ENCODE assay signal across 8 cellular contexts in the genomic region with DNA sequence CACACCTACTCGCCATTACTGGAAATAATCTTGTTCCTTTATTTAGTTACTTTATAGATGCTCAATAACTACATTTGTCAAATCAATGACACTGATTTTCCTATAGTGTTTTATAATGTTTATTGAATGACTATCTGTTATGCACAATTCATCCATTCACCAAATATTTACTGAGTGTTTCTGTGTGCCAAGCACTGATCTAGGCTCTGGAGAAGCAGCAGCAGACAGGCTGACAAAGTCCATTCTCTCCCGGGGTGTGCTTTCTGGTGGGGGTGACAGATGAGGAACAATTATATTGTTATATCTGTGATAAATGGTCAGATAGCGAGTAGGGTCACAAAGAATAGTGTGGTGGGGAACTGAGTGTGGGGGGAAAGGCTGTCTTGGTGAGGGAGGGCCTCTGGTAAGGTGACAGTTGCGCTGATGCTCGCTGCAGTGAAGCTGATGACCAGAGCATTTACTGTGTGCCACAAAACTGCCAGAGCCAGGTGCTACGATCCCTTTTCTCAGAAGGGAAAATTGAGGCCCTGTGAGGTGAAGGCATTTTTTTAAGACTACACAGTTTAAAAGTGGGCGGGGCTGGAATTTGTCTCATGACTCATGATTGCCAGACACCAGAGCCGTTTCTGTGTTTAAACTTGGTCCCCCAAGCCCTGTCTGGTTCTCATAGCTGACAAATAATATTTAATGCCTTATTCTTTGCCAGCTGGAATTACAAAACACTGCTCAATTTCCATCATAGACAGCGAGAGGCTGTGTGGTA. TPM values are rescaled to one million over a fixed set of nuclear protein-coding genes. Genes with fewer than 3 reads are reported as not detected.
DNase-seq lines count a peak whose midpoint lies in the region; ATAC-seq and TF ChIP-seq lines count a peak whose summit lies in the region.

No MANE protein-coding gene starts in this region.

- no peaks in the 10 kb centered on the region for H3K9me3 Mint-ChIP-seq in CD8-positive, alpha-beta T cell
- no peaks in the 10 kb centered on the region for H3K9me3 Mint-ChIP-seq in activated naive CD4-positive, alpha-beta T cell treated with anti-CD3 and anti-CD28 coated beads, Interleukin-2, amount 50 U/mL, for 72 hours

- no peaks in the 10 kb centered on the region for H3K9me3 ChIP-seq in CD8-positive, alpha-beta T cell (ENCODE audit: low read length)
- no peaks in the 10 kb centered on the region for H3K9me3 ChIP-seq in right lobe of liver

- no peak for TF ChIP-seq POLR2A in right lobe of liver (IDR thresholded peaks at IDR 0.05)

- peaks cover 87% of the 10 kb centered on the region for H3K4me1 ChIP-seq in CD8-positive, alpha-beta T cell (ENCODE audit: insufficient read depth, low read length)
- H3K4me1 ChIP-seq in right lobe of liver: peaks cover 0 to 9% (median 3%) of the 10 kb centered on the region in 4 donors

- H3K4me1 Mint-ChIP-seq in CD8-positive, alpha-beta T cell (ENCODE audit: low read depth): peaks cover 90% of the 10 kb centered on the region

- peak overlapping the region; percentile 83 for H3K4me3 Mint-ChIP-seq in CD8-positive, alpha-beta T cell

- WGBS in right lobe of liver (ENCODE audit: insufficient coverage, low coverage, low lambda C conversion rate, missing lambda C conversion rate): 71% methylated on average over 8 of the region's 9 CpGs

- peak overlapping the region; percentile 72 for H3K27ac ChIP-seq in CD8-positive, alpha-beta T cell (ENCODE audit: low read depth, low read length)
- peak overlapping the region in 1 of 3 donors; percentile 14 for H3K27ac ChIP-seq in right lobe of liver

- CTCF ChIA-PET in CD8-positive, alpha-beta T cell (lab: Charles Lee): interaction anchor here (1.0 to 4.6 kb wide), 6 partner anchors 9 to 231 kb away, joined by 3 to 38 read pairs (median 10); no protein-coding TSS in a partner anchor

- H3K27ac Mint-ChIP-seq in CD8-positive, alpha-beta T cell: peak overlapping the region; percentile 99
- peak overlapping the region; percentile 92 to 98 for H3K27ac Mint-ChIP-seq in activated naive CD4-positive, alpha-beta T cell treated with anti-CD3 and anti-CD28 coated beads, Interleukin-2, amount 50 U/mL, for 72 hours

- peaks cover 40% of the 10 kb centered on the region for H3K36me3 Mint-ChIP-seq in CD8-positive, alpha-beta T cell
- H3K36me3 Mint-ChIP-seq in activated naive CD4-positive, alpha-beta T cell treated with anti-CD3 and anti-CD28 coated beads, Interleukin-2, amount 50 U/mL, for 72 hours: peaks cover 0 to 16% of the 10 kb centered on the region in 2 donors

- DNase-seq in CD8-positive, alpha-beta T cell: peak; percentile 34 to 84 (median 74)
- DNase-seq in RPMI8226: peak; percentile 72
- DNase-seq in activated naive CD4-positive, alpha-beta T cell treated with anti-CD3 and anti-CD28 coated beads, Interleukin-2, amount 50 U/mL, for 72 hours (ENCODE audit: low spot score in 2 of 2): peak in 1 of 2 donors; percentile 58
- peak in 2 of 3 donors; percentile 32 to 42 for DNase-seq in right lobe of liver
- peak; percentile 66 to 68 for DNase-seq in stimulated activated CD8-positive, alpha-beta memory T cell treated with anti-CD3 and anti-CD28 coated beads, Interleukin-7, amount 100 ng/mL, for 4 hours (ENCODE audit: low read depth in 2 of 2)

- intact Hi-C loops in CD8-positive, alpha-beta T cell (cut with DNase I, micrococcal nuclease): loop anchor here (2.0 to 5.0 kb wide), 2 partner anchors 21 to 37 kb away; no protein-coding TSS in a partner anchor
- intact Hi-C loops in right lobe of liver (cut with DNase I): no loop called here

- peak overlapping the region; percentile 40 for H3K4me3 ChIP-seq in CD8-positive, alpha-beta T cell (ENCODE audit: low read depth, low read length)
- no peak overlapping the region for H3K4me3 ChIP-seq in right lobe of liver

- H3K36me3 ChIP-seq in CD8-positive, alpha-beta T cell (ENCODE audit: insufficient read depth, low read length): no peaks in the 10 kb centered on the region
- H3K36me3 ChIP-seq in right lobe of liver: peaks cover 0 to 3% (median 0%) of the 10 kb centered on the region in 4 donors

- no peaks in the 10 kb centered on the region for H3K27me3 ChIP-seq in CD8-positive, alpha-beta T cell (ENCODE audit: insufficient read depth, low read length)
- H3K27me3 ChIP-seq in right lobe of liver: no peaks in the 10 kb centered on the region

- no peak for TF ChIP-seq CTCF in CD8-positive, alpha-beta T cell (IDR thresholded peaks at IDR 0.05)
- no peak for TF ChIP-seq CTCF in right lobe of liver (IDR thresholded peaks at IDR 0.05)

- POLR2A ChIA-PET in CD8-positive, alpha-beta T cell (lab: Charles Lee): interaction anchor here (1.0 to 2.9 kb wide), 10 partner anchors 9 to 583 kb away, joined by 3 to 43 read pairs (median 8); a partner anchor contains a TSS

- no peaks in the 10 kb centered on the region for H3K27me3 Mint-ChIP-seq in CD8-positive, alpha-beta T cell (ENCODE audit: low read depth)

- peak; percentile 61 for ATAC-seq in CD8-positive, alpha-beta T cell
- ATAC-seq in activated naive CD4-positive, alpha-beta T cell treated with anti-CD3 and anti-CD28 coated beads, Interleukin-2, amount 50 U/mL, for 72 hours: peak; percentile 63 to 68
- ATAC-seq in right lobe of liver: peak in 3 of 4 donors; percentile 38 to 85 (median 58)
- ATAC-seq in GM19351 (IDR thresholded peaks at IDR 0.05; ENCODE audit: unreplicated experiment): no peak
- ATAC-seq in HG02973 (IDR thresholded peaks at IDR 0.05; ENCODE audit: unreplicated experiment): no peak
- ATAC-seq in GM21529 (IDR thresholded peaks at IDR 0.05; ENCODE audit: unreplicated experiment): no peak

RNA-seq across cellular contexts. Expression of a gene that starts 10.2 kb away (rescaled TPM):
- 100 to 1,000 TPM; 161 to 176 TPM for total RNA-seq in CD8-positive, alpha-beta T cell
- 100 to 1,000 TPM; 124 TPM for total RNA-seq in activated naive CD4-positive, alpha-beta T cell treated with anti-CD3 and anti-CD28 coated beads, Interleukin-2, amount 50 U/mL, for 72 hours
- 10 to 100 TPM in 4 of 6 experiments, 1 to 10 TPM in 2; 5.8 to 23.7 (median 12.5) TPM for total RNA-seq in right lobe of liver

RNA-seq across cellular contexts. Expression of a gene that starts 28.1 kb away (rescaled TPM):
- 100 to 1,000 TPM; 196 to 217 TPM for total RNA-seq in CD8-positive, alpha-beta T cell
- total RNA-seq in activated naive CD4-positive, alpha-beta T cell treated with anti-CD3 and anti-CD28 coated beads, Interleukin-2, amount 50 U/mL, for 72 hours: 100 to 1,000 TPM; 236 to 246 TPM
- 10 to 100 TPM; 52.2 to 85.4 (median 67.2) TPM for total RNA-seq in right lobe of liver

RNA-seq across cellular contexts. Expression of a gene that starts 31.3 kb away (rescaled TPM):
- total RNA-seq in CD8-positive, alpha-beta T cell: not detected
- total RNA-seq in activated naive CD4-positive, alpha-beta T cell treated with anti-CD3 and anti-CD28 coated beads, Interleukin-2, amount 50 U/mL, for 72 hours: 1 to 10 TPM in 1 of 2 donors, under 1 TPM in 1; 0.14 to 1.1 TPM
- total RNA-seq in right lobe of liver: not detected

RNA-seq across cellular contexts. Expression of a gene that starts 54.0 kb away (rescaled TPM):
- not detected for total RNA-seq in CD8-positive, alpha-beta T cell
- under 1 TPM in 1 of 2 donors, not detected in 1; 0.80 TPM for total RNA-seq in activated naive CD4-positive, alpha-beta T cell treated with anti-CD3 and anti-CD28 coated beads, Interleukin-2, amount 50 U/mL, for 72 hours
- not detected for total RNA-seq in right lobe of liver

Comparison
In these comparisons a context has a peak if more than half of its experiments do, and no peak if none do; other contexts are left out.
1. ATAC-seq: peak in CD8-positive, alpha-beta T cell (single experiment), activated naive CD4-positive, alpha-beta T cell treated with anti-CD3 and anti-CD28 coated beads, Interleukin-2, amount 50 U/mL, for 72 hours (2 of 2) and right lobe of liver (3 of 4); none in GM19351 (single experiment), HG02973 (single experiment) and GM21529 (single experiment).
2. RNA of a gene that starts 10.2 kb away (total RNA-seq): 161 to 176 TPM in CD8-positive, alpha-beta T cell and 124 TPM in activated naive CD4-positive, alpha-beta T cell treated with anti-CD3 and anti-CD28 coated beads, Interleukin-2, amount 50 U/mL, for 72 hours; 5.8 to 23.7 TPM in right lobe of liver; every median in the first group is over 4 times any median in the second.
3. intact Hi-C loops: an anchor here in CD8-positive, alpha-beta T cell (2.0 to 5.0 kb wide); none called in right lobe of liver.